In genomic region chr14:20791199-20791996, GRCh38 we compare ENCODE assay signal across 17 cellular contexts. TPM values are rescaled to one million over a fixed set of nuclear protein-coding genes. Genes with fewer than 3 reads are reported as not detected.
"Had no signal": no experiment of that assay in that cellular context is flagged by ENCODE, and none has a peak within 500 bp of the region (broad histone marks: within the 10 kb centered on the region; RNA-seq: fewer than 3 reads in every experiment).

No MANE protein-coding gene starts in this region.

- H3K27me3 Mint-ChIP-seq: activated naive CD8-positive, alpha-beta T cell treated with anti-CD3 and anti-CD28 coated beads, Interleukin-2, amount 50 U/mL, for 24 hours had no signal

- H3K27me3 ChIP-seq: gastrocnemius medialis, heart right ventricle, left lung, tibial artery had no signal

- H3K9me3 Mint-ChIP-seq: activated CD4-positive, alpha-beta T cell treated with anti-CD3 and anti-CD28 coated beads, Interleukin-2, amount 10 ng/mL, durations not matched to agents 24 days and 14 days; activated naive CD8-positive, alpha-beta T cell treated with anti-CD3 and anti-CD28 coated beads, Interleukin-2, amount 50 U/mL, for 24 hours; T-helper 1 cell treated with Interleukin-12 subunit alpha and Interleukin-12 subunit beta and Interleukin-4 antibody, amounts not matched to agents 30 μg/mL and 1 μg/mL, for 36 hours had no signal

- H3K36me3 Mint-ChIP-seq: WTC11 had no signal

- H3K4me3 Mint-ChIP-seq: activated CD4-positive, alpha-beta T cell treated with anti-CD3 and anti-CD28 coated beads, Interleukin-2, amount 10 ng/mL, durations not matched to agents 24 days and 14 days; activated naive CD8-positive, alpha-beta T cell treated with anti-CD3 and anti-CD28 coated beads, Interleukin-2, amount 50 U/mL, for 24 hours; T-helper 1 cell treated with Interleukin-12 subunit alpha and Interleukin-12 subunit beta and Interleukin-4 antibody, amounts not matched to agents 30 μg/mL and 1 μg/mL, for 36 hours; WTC11 had no signal

- ATAC-seq: activated naive CD8-positive, alpha-beta T cell treated with anti-CD3 and anti-CD28 coated beads, Interleukin-2, amount 50 U/mL, for 24 hours; gastrocnemius medialis; heart right ventricle; WTC11 had no signal

- H3K4me3 ChIP-seq: gastrocnemius medialis, heart right ventricle, left lung, tibial artery had no signal

- H3K27ac Mint-ChIP-seq: activated CD4-positive, alpha-beta T cell treated with anti-CD3 and anti-CD28 coated beads, Interleukin-2, amount 10 ng/mL, durations not matched to agents 24 days and 14 days; activated naive CD8-positive, alpha-beta T cell treated with anti-CD3 and anti-CD28 coated beads, Interleukin-2, amount 50 U/mL, for 24 hours; T-helper 1 cell treated with Interleukin-12 subunit alpha and Interleukin-12 subunit beta and Interleukin-4 antibody, amounts not matched to agents 30 μg/mL and 1 μg/mL, for 36 hours; WTC11 had no signal

- DNase-seq: activated CD4-positive, alpha-beta T cell treated with anti-CD3 and anti-CD28 coated beads, Interleukin-2, amount 10 ng/mL, durations not matched to agents 24 days and 14 days; activated naive CD4-positive, alpha-beta T cell treated with Interleukin-2 at 50 U/mL for 16 hours; activated naive CD8-positive, alpha-beta T cell treated with anti-CD3 and anti-CD28 coated beads, Interleukin-2, amount 50 U/mL, for 24 hours; effector CD4-positive, alpha-beta T cell; gastrocnemius medialis; heart right ventricle; islet precursor cell; left lung; mesenchymal stem cell; tibial artery had no signal

- H3K27ac ChIP-seq: tibial artery had no signal

- H3K9me3 ChIP-seq: gastrocnemius medialis, heart right ventricle, left lung, tibial artery had no signal

- H3K4me1 ChIP-seq: gastrocnemius medialis, tibial artery had no signal

- H3K36me3 ChIP-seq: gastrocnemius medialis, heart right ventricle, left lung, tibial artery had no signal

RNA-seq across cellular contexts. Expression of gene RNASE6, which starts 10.3 kb away (rescaled TPM):
- total RNA-seq: astrocyte, fibroblast of lung, osteocyte had no signal
- polyA plus RNA-seq: fibroblast of lung, neural cell had no signal

RNA-seq across cellular contexts. Expression of gene RNASE1, which starts 11.2 kb away (rescaled TPM):
- total RNA-seq: activated CD4-positive, alpha-beta T cell treated with anti-CD3 and anti-CD28 coated beads, Interleukin-2, amount 10 ng/mL, durations not matched to agents 24 days and 14 days; fibroblast of lung; osteocyte had no signal
- polyA plus RNA-seq: fibroblast of lung, neural cell had no signal

RNA-seq across cellular contexts. Expression of gene EDDM3B, which starts 23.2 kb away (rescaled TPM):
- total RNA-seq: activated CD4-positive, alpha-beta T cell treated with anti-CD3 and anti-CD28 coated beads, Interleukin-2, amount 10 ng/mL, durations not matched to agents 24 days and 14 days; astrocyte; fibroblast of lung; gastrocnemius medialis; heart right ventricle; left lung; osteocyte; skeletal muscle tissue; WTC11 had no signal
- polyA plus RNA-seq: fibroblast of lung, heart right ventricle, neural cell had no signal

RNA-seq across cellular contexts. Expression of gene EDDM3A, which starts 45.7 kb away (rescaled TPM):
- total RNA-seq: activated CD4-positive, alpha-beta T cell treated with anti-CD3 and anti-CD28 coated beads, Interleukin-2, amount 10 ng/mL, durations not matched to agents 24 days and 14 days; astrocyte; fibroblast of lung; gastrocnemius medialis; heart right ventricle; left lung; osteocyte; skeletal muscle tissue had no signal
- polyA plus RNA-seq: fibroblast of lung, heart right ventricle, neural cell had no signal
